Comparison of ENCODE assay signal across 11 cellular contexts in the genomic region with DNA sequence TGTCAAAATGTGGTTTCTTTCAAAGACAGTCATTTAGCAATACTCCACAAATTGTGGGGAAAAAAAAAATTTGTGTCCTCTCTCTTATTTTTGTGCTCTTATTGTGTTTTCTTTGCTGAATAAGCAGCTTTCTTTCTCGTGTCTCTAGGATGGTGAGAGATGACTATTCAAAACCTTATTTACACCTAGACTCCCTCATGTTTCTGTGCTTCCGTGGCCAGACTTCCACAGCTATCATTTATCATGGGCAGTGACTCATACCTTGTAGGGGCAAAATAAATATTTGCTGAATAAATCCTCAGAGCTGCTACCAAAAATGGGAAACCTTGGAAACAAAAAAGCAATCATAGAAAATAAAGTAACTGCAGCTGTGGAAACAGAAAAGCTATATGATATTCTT.
A peak's percentile ranks its signal among the peaks of the same experiment; 100 is the strongest.
DNase-seq lines count a peak whose midpoint lies in the region; ATAC-seq, FAIRE-seq and TF ChIP-seq lines count a peak whose summit lies in the region.
"Had no signal": no experiment of that assay in that cellular context is flagged by ENCODE, and none has a peak within 500 bp of the region (broad histone marks: within the 10 kb centered on the region; RNA-seq: fewer than 3 reads in every experiment).

No MANE protein-coding gene starts in this region.

- H3K9me3 Mint-ChIP-seq in activated CD4-positive, alpha-beta memory T cell treated with anti-CD3 and anti-CD28 coated beads, Interleukin-2, amount 10 ng/mL, durations not matched to agents 7 days and 5 days: no peaks in the 10 kb centered on the region
- H3K9me3 Mint-ChIP-seq: activated B cell treated with CpG ODN at 0.5 μM for 24 hours; CD8-positive, alpha-beta T cell had no signal

- no peak overlapping the region for H3K4me3 Mint-ChIP-seq in activated CD4-positive, alpha-beta memory T cell treated with anti-CD3 and anti-CD28 coated beads, Interleukin-2, amount 10 ng/mL, durations not matched to agents 7 days and 5 days
- H3K4me3 Mint-ChIP-seq: activated B cell treated with CpG ODN at 0.5 μM for 24 hours; CD8-positive, alpha-beta T cell had no signal

- H3K4me1 ChIP-seq in pancreas: peaks cover 0 to 13% (median 5%) of the 10 kb centered on the region in 3 donors

- no peaks in the 10 kb centered on the region for H3K36me3 Mint-ChIP-seq in activated CD4-positive, alpha-beta memory T cell treated with anti-CD3 and anti-CD28 coated beads, Interleukin-2, amount 10 ng/mL, durations not matched to agents 7 days and 5 days (ENCODE audit: low read depth)
- H3K36me3 Mint-ChIP-seq: CD8-positive, alpha-beta T cell had no signal

- peak; percentile 76 to 93 (median 92) for ATAC-seq in pancreas
- ATAC-seq in HG02678 (IDR thresholded peaks at IDR 0.05; ENCODE audit: unreplicated experiment): no peak
- ATAC-seq: CD8-positive, alpha-beta T cell had no signal

- 3 to 9% methylated on average over 2 of the region's 2 CpGs for WGBS in pancreas, 2 donors

- intact Hi-C loops in pancreas (cut with DNase I): no loop called here

- POLR2A ChIA-PET in activated CD4-positive, alpha-beta memory T cell treated with anti-CD3 and anti-CD28 coated beads, Interleukin-2, amount 10 ng/mL, durations not matched to agents 7 days and 5 days (lab: Charles Lee): no interaction called here

- TF ChIP-seq CTCF in cardiac fibroblast (IDR thresholded peaks at IDR 0.05; ENCODE audit: low read depth, low read length) (no peak), pancreas (IDR thresholded peaks at IDR 0.05) (no peak)

- in situ Hi-C loops in G401 (cut with HindIII; ENCODE audit: low sequenced_read_pairs): no loop called here

- peak overlapping the region in 2 of 4 donors; percentile 57 to 67 for H3K27ac ChIP-seq in pancreas

- no peak overlapping the region for H3K4me3 ChIP-seq in cardiac fibroblast (replicated peaks in 1 of 2; ENCODE audit: low read depth in 2 of 2, low read length in 2 of 2)
- H3K4me3 ChIP-seq in pancreas: no peak overlapping the region

- H3K27me3 ChIP-seq in pancreas: no peaks in the 10 kb centered on the region

- no peaks in the 10 kb centered on the region for H3K36me3 ChIP-seq in pancreas

- H3K27ac Mint-ChIP-seq in activated CD4-positive, alpha-beta memory T cell treated with anti-CD3 and anti-CD28 coated beads, Interleukin-2, amount 10 ng/mL, durations not matched to agents 7 days and 5 days: no peak overlapping the region
- H3K27ac Mint-ChIP-seq: activated B cell treated with CpG ODN at 0.5 μM for 24 hours; CD8-positive, alpha-beta T cell had no signal

- CTCF ChIA-PET in activated CD4-positive, alpha-beta memory T cell treated with anti-CD3 and anti-CD28 coated beads, Interleukin-2, amount 10 ng/mL, durations not matched to agents 7 days and 5 days (lab: Charles Lee): no interaction called here

- DNase-seq in EH (ENCODE audit: low read depth) (peak; percentile 34), NCI-H69 (lab: John Stamatoyannopoulos, UW) (peak; percentile 92), cardiac fibroblast (ENCODE audit: low read depth in 2 of 2) (peak; percentile 25 to 36), pancreas (peak in 1 of 6 donors; percentile 18), AG08395 (ENCODE audit: low spot score) (no peak), G401 (ENCODE audit: low spot score) (no peak)
- DNase-seq in activated CD4-positive, alpha-beta memory T cell treated with anti-CD3 and anti-CD28 coated beads, Interleukin-2, amount 10 ng/mL, durations not matched to agents 7 days and 5 days: no peak
- DNase-seq: activated B cell treated with CpG ODN at 0.5 μM for 24 hours; CD8-positive, alpha-beta T cell; NCI-H1694 had no signal

- no peaks in the 10 kb centered on the region for H3K4me1 Mint-ChIP-seq in activated CD4-positive, alpha-beta memory T cell treated with anti-CD3 and anti-CD28 coated beads, Interleukin-2, amount 10 ng/mL, durations not matched to agents 7 days and 5 days
- H3K4me1 Mint-ChIP-seq: activated B cell treated with CpG ODN at 0.5 μM for 24 hours had no signal

- FAIRE-seq in pancreas (lab: Jason Lieb, UNC): no peak

- H3K27me3 Mint-ChIP-seq in activated CD4-positive, alpha-beta memory T cell treated with anti-CD3 and anti-CD28 coated beads, Interleukin-2, amount 10 ng/mL, durations not matched to agents 7 days and 5 days: peaks cover 7% of the 10 kb centered on the region
- H3K27me3 Mint-ChIP-seq: activated B cell treated with CpG ODN at 0.5 μM for 24 hours had no signal

- no peaks in the 10 kb centered on the region for H3K9me3 ChIP-seq in pancreas

Comparison
In these comparisons a context has a peak if more than half of its experiments do, and no peak if none do; other contexts are left out.
1. DNase-seq: peak in EH (single experiment), NCI-H69 (single experiment) and cardiac fibroblast (2 of 2); none in activated CD4-positive, alpha-beta memory T cell treated with anti-CD3 and anti-CD28 coated beads, Interleukin-2, amount 10 ng/mL, durations not matched to agents 7 days and 5 days (single experiment), AG08395 (single experiment) and G401 (single experiment).